9 cellular contexts compared by ENCODE assay signal in genomic region chr19:28727133-28727834, GRCh38.
DNase-seq lines count a peak whose midpoint lies in the region; ATAC-seq and TF ChIP-seq lines count a peak whose summit lies in the region.
"Had no signal": no experiment of that assay in that cellular context is flagged by ENCODE, and none has a peak within 500 bp of the region (broad histone marks: within the 10 kb centered on the region; RNA-seq: fewer than 3 reads in every experiment).

No MANE protein-coding gene starts in this region.

- peaks cover 33% of the 10 kb centered on the region for H3K27me3 Mint-ChIP-seq in activated naive CD8-positive, alpha-beta T cell treated with anti-CD3 and anti-CD28 coated beads for 36 hours
- peaks cover 18% of the 10 kb centered on the region for H3K27me3 Mint-ChIP-seq in activated CD4-positive, alpha-beta memory T cell treated with anti-CD3 and anti-CD28 coated beads, Interleukin-2, amount 10 ng/mL, durations not matched to agents 7 days and 5 days
- H3K27me3 Mint-ChIP-seq in stimulated activated naive CD8-positive, alpha-beta T cell treated with anti-CD3 and anti-CD28 coated beads, Interleukin-15, amount 100 ng/mL, for 72 hours: peaks cover 25% of the 10 kb centered on the region

- no peaks in the 10 kb centered on the region for H3K79me2 ChIP-seq in osteoblast (ENCODE audit: insufficient read depth, low read length)

- H3K9me3 Mint-ChIP-seq in activated naive CD8-positive, alpha-beta T cell treated with anti-CD3 and anti-CD28 coated beads for 36 hours: no peaks in the 10 kb centered on the region
- no peaks in the 10 kb centered on the region for H3K9me3 Mint-ChIP-seq in activated CD4-positive, alpha-beta memory T cell treated with anti-CD3 and anti-CD28 coated beads, Interleukin-2, amount 10 ng/mL, durations not matched to agents 7 days and 5 days
- H3K9me3 Mint-ChIP-seq in stimulated activated naive CD8-positive, alpha-beta T cell treated with anti-CD3 and anti-CD28 coated beads, Interleukin-15, amount 100 ng/mL, for 72 hours: no peaks in the 10 kb centered on the region

- H3K27ac ChIP-seq in right cardiac atrium (ENCODE audit: low read length) (no peak overlapping the region), osteoblast (ENCODE audit: low read depth, low read length) (no peak overlapping the region)

- H2AFZ ChIP-seq in osteoblast (ENCODE audit: low read length): no peak overlapping the region

- H3K27me3 ChIP-seq in right cardiac atrium (ENCODE audit: control insufficient read depth, insufficient read depth) (peaks cover 3% of the 10 kb centered on the region), osteoblast (ENCODE audit: insufficient read depth, low read length) (no peaks in the 10 kb centered on the region)

- TF ChIP-seq CTCF in osteoblast (IDR thresholded peaks at IDR 0.05; ENCODE audit: extremely low read depth, low read depth, low read length): no peak

- H3K4me1 ChIP-seq in right cardiac atrium (ENCODE audit: control insufficient read depth, insufficient read depth, low read length): no peaks in the 10 kb centered on the region
- no peaks in the 10 kb centered on the region for H3K4me1 ChIP-seq in osteoblast (ENCODE audit: insufficient read depth, low read length)

- ATAC-seq in right cardiac atrium: peak; percentile 45 to 55
- peak; percentile 76 for ATAC-seq in stimulated activated naive CD8-positive, alpha-beta T cell treated with anti-CD3 and anti-CD28 coated beads, Interleukin-15, amount 100 ng/mL, for 72 hours
- no peak for ATAC-seq in GM21737 (IDR thresholded peaks at IDR 0.05; ENCODE audit: unreplicated experiment)
- ATAC-seq: HCT116 had no signal

- H3K27ac Mint-ChIP-seq in activated naive CD8-positive, alpha-beta T cell treated with anti-CD3 and anti-CD28 coated beads for 36 hours: no peak overlapping the region
- no peak overlapping the region for H3K27ac Mint-ChIP-seq in activated CD4-positive, alpha-beta memory T cell treated with anti-CD3 and anti-CD28 coated beads, Interleukin-2, amount 10 ng/mL, durations not matched to agents 7 days and 5 days
- H3K27ac Mint-ChIP-seq in stimulated activated naive CD8-positive, alpha-beta T cell treated with anti-CD3 and anti-CD28 coated beads, Interleukin-15, amount 100 ng/mL, for 72 hours: no peak overlapping the region

- H3K4me3 ChIP-seq in right cardiac atrium (ENCODE audit: low read length): peak overlapping the region; percentile 64
- H3K4me3 ChIP-seq in osteoblast (ENCODE audit: insufficient read depth, low read length): no peak overlapping the region

- WGBS in right cardiac atrium: 3% methylated on average over 69 of the region's 69 CpGs

- no peaks in the 10 kb centered on the region for H3K9me3 ChIP-seq in right cardiac atrium (ENCODE audit: control insufficient read depth, low read length)
- H3K9me3 ChIP-seq in osteoblast (ENCODE audit: low read depth, low read length): no peaks in the 10 kb centered on the region

- intact Hi-C loops in right cardiac atrium (cut with DNase I): no loop called here

- POLR2A ChIA-PET in activated CD4-positive, alpha-beta memory T cell treated with anti-CD3 and anti-CD28 coated beads, Interleukin-2, amount 10 ng/mL, durations not matched to agents 7 days and 5 days (lab: Charles Lee): no interaction called here

- H4K20me1 ChIP-seq in osteoblast (ENCODE audit: insufficient read depth, low read length): no peaks in the 10 kb centered on the region

- H3K36me3 ChIP-seq in osteoblast (ENCODE audit: insufficient read depth, low read length): no peaks in the 10 kb centered on the region

- H3K36me3 Mint-ChIP-seq in activated naive CD8-positive, alpha-beta T cell treated with anti-CD3 and anti-CD28 coated beads for 36 hours: no peaks in the 10 kb centered on the region
- no peaks in the 10 kb centered on the region for H3K36me3 Mint-ChIP-seq in activated CD4-positive, alpha-beta memory T cell treated with anti-CD3 and anti-CD28 coated beads, Interleukin-2, amount 10 ng/mL, durations not matched to agents 7 days and 5 days (ENCODE audit: low read depth)

- H3K4me2 ChIP-seq in osteoblast (ENCODE audit: insufficient read depth, low read length): no peak overlapping the region

- CTCF ChIA-PET in activated CD4-positive, alpha-beta memory T cell treated with anti-CD3 and anti-CD28 coated beads, Interleukin-2, amount 10 ng/mL, durations not matched to agents 7 days and 5 days (lab: Charles Lee): interaction anchor here (1.6 kb wide), 1 partner anchor 10 kb away, joined by 5 read pairs; no protein-coding TSS in a partner anchor

- H3K4me1 Mint-ChIP-seq in activated naive CD8-positive, alpha-beta T cell treated with anti-CD3 and anti-CD28 coated beads for 36 hours: no peaks in the 10 kb centered on the region
- H3K4me1 Mint-ChIP-seq in activated CD4-positive, alpha-beta memory T cell treated with anti-CD3 and anti-CD28 coated beads, Interleukin-2, amount 10 ng/mL, durations not matched to agents 7 days and 5 days: peaks cover 1% of the 10 kb centered on the region
- no peaks in the 10 kb centered on the region for H3K4me1 Mint-ChIP-seq in stimulated activated naive CD8-positive, alpha-beta T cell treated with anti-CD3 and anti-CD28 coated beads, Interleukin-15, amount 100 ng/mL, for 72 hours

- peak; percentile 35 for DNase-seq in activated naive CD8-positive, alpha-beta T cell treated with anti-CD3 and anti-CD28 coated beads, Interleukin-2, amount 50 U/mL, for 16 hours (ENCODE audit: low read depth, low spot score)
- DNase-seq in activated naive CD8-positive, alpha-beta T cell treated with anti-CD3 and anti-CD28 coated beads for 36 hours: no peak
- DNase-seq in activated CD4-positive, alpha-beta memory T cell treated with anti-CD3 and anti-CD28 coated beads, Interleukin-2, amount 10 ng/mL, durations not matched to agents 7 days and 5 days: peak; percentile 35
- DNase-seq in right cardiac atrium (peak in 2 of 3 donors; percentile 56 to 73), osteoblast (ENCODE audit: insufficient read length, low spot score, missing footprints) (no peak), NCI-H1694 treated with DMSO at 0.1 percent for 48 hours (lab: John Stamatoyannopoulos, UW) (no peak)
- DNase-seq in stimulated activated naive CD8-positive, alpha-beta T cell treated with anti-CD3 and anti-CD28 coated beads, Interleukin-15, amount 100 ng/mL, for 72 hours: peak in 1 of 2 donors; percentile 38

- H3K4me3 Mint-ChIP-seq in activated naive CD8-positive, alpha-beta T cell treated with anti-CD3 and anti-CD28 coated beads for 36 hours: no peak overlapping the region
- no peak overlapping the region for H3K4me3 Mint-ChIP-seq in activated CD4-positive, alpha-beta memory T cell treated with anti-CD3 and anti-CD28 coated beads, Interleukin-2, amount 10 ng/mL, durations not matched to agents 7 days and 5 days
- peak overlapping the region in 1 of 2 donors; percentile 26 for H3K4me3 Mint-ChIP-seq in stimulated activated naive CD8-positive, alpha-beta T cell treated with anti-CD3 and anti-CD28 coated beads, Interleukin-15, amount 100 ng/mL, for 72 hours

Comparison
In these comparisons a context has a peak if more than half of its experiments do, and no peak if none do; other contexts are left out.
1. DNase-seq: peak in activated naive CD8-positive, alpha-beta T cell treated with anti-CD3 and anti-CD28 coated beads, Interleukin-2, amount 50 U/mL, for 16 hours (single experiment), activated CD4-positive, alpha-beta memory T cell treated with anti-CD3 and anti-CD28 coated beads, Interleukin-2, amount 10 ng/mL, durations not matched to agents 7 days and 5 days (single experiment) and right cardiac atrium (2 of 3); none in activated naive CD8-positive, alpha-beta T cell treated with anti-CD3 and anti-CD28 coated beads for 36 hours (single experiment), osteoblast (single experiment) and NCI-H1694 treated with DMSO at 0.1 percent for 48 hours (single experiment).